Comparison of ENCODE assay signal across 8 cellular contexts in the genomic region with DNA sequence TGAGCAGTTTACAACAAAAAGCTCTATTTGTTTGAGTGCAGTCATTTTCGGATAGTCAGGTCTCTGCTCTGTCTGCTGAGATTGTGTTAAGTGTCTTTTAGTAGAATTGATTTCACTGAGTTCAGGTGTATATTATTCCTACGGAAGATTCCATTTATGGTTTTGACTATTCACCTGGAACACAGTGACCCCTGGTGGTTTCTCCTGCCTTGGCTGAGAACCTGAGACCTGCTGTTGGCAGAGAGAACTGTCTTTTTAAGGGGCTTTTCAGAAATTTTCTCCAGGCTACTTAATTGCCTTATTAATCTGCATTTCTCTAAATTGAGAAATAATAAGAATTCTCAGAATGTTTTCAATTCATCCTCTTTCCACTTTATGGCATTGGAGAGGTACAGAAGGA.
DNase-seq lines count a peak whose midpoint lies in the region; ATAC-seq, FAIRE-seq and TF ChIP-seq lines count a peak whose summit lies in the region.

No MANE protein-coding gene starts in this region.

- no peaks in the 10 kb centered on the region for H3K27me3 ChIP-seq in astrocyte (ENCODE audit: insufficient read depth, low read length)
- H3K27me3 ChIP-seq in sigmoid colon = no peaks in the 10 kb centered on the region

- no peak overlapping the region for H3K27ac Mint-ChIP-seq in astrocyte (ENCODE audit: unreplicated experiment)
- no peak overlapping the region for H3K27ac Mint-ChIP-seq in mesothelial cell of epicardium
- no peak overlapping the region for H3K27ac Mint-ChIP-seq in activated CD8-positive, alpha-beta memory T cell treated with anti-CD3 and anti-CD28 coated beads, Interleukin-2, amount 10 ng/mL, durations not matched to agents 7 days and 5 days

- no peaks in the 10 kb centered on the region for H3K36me3 ChIP-seq in astrocyte (ENCODE audit: insufficient read depth, low read length)
- no peaks in the 10 kb centered on the region for H3K36me3 ChIP-seq in sigmoid colon

- no peak overlapping the region for H3K4me3 Mint-ChIP-seq in astrocyte (ENCODE audit: unreplicated experiment)
- no peak overlapping the region for H3K4me3 Mint-ChIP-seq in mesothelial cell of epicardium
- no peak overlapping the region for H3K4me3 Mint-ChIP-seq in activated CD8-positive, alpha-beta memory T cell treated with anti-CD3 and anti-CD28 coated beads, Interleukin-2, amount 10 ng/mL, durations not matched to agents 7 days and 5 days

- no peak for TF ChIP-seq EP300 in sigmoid colon (IDR thresholded peaks at IDR 0.05)

- H3K4me3 ChIP-seq in LNCaP clone FGC (ENCODE audit: low read depth, low read length) = no peak overlapping the region
- H3K4me3 ChIP-seq in astrocyte (ENCODE audit: insufficient read depth, low read depth, low read length) = no peak overlapping the region
- no peak overlapping the region for H3K4me3 ChIP-seq in sigmoid colon

- H4K20me1 ChIP-seq in astrocyte (ENCODE audit: insufficient read depth, low read length) = no peaks in the 10 kb centered on the region

- intact Hi-C loops in sigmoid colon (cut with DNase I) = no loop called here

- no peaks in the 10 kb centered on the region for H3K36me3 Mint-ChIP-seq in astrocyte (ENCODE audit: low read depth, unreplicated experiment)
- no peaks in the 10 kb centered on the region for H3K36me3 Mint-ChIP-seq in mesothelial cell of epicardium
- no peaks in the 10 kb centered on the region for H3K36me3 Mint-ChIP-seq in activated CD8-positive, alpha-beta memory T cell treated with anti-CD3 and anti-CD28 coated beads, Interleukin-2, amount 10 ng/mL, durations not matched to agents 7 days and 5 days

- H3K27me3 Mint-ChIP-seq in astrocyte (ENCODE audit: low read depth, unreplicated experiment) (no peaks in the 10 kb centered on the region), mesothelial cell of epicardium (ENCODE audit: low read depth) (no peaks in the 10 kb centered on the region)
- H3K27me3 Mint-ChIP-seq in activated CD8-positive, alpha-beta memory T cell treated with anti-CD3 and anti-CD28 coated beads, Interleukin-2, amount 10 ng/mL, durations not matched to agents 7 days and 5 days = no peaks in the 10 kb centered on the region

- H2AFZ ChIP-seq in astrocyte (ENCODE audit: low read depth, low read length) = no peak overlapping the region

- H3K9me3 ChIP-seq in astrocyte (ENCODE audit: insufficient read depth, low read depth, low read length) (no peaks in the 10 kb centered on the region), sigmoid colon (no peaks in the 10 kb centered on the region)

- no peak for TF ChIP-seq POLR2A in sigmoid colon (IDR thresholded peaks at IDR 0.05)

- H3K9me3 Mint-ChIP-seq in astrocyte (ENCODE audit: unreplicated experiment) (no peaks in the 10 kb centered on the region), mesothelial cell of epicardium (no peaks in the 10 kb centered on the region)
- H3K9me3 Mint-ChIP-seq in activated CD8-positive, alpha-beta memory T cell treated with anti-CD3 and anti-CD28 coated beads, Interleukin-2, amount 10 ng/mL, durations not matched to agents 7 days and 5 days (ENCODE audit: low read depth) = no peaks in the 10 kb centered on the region

- DNase-seq in NCI-H524 (lab: John Stamatoyannopoulos, UW) = peak; percentile 10 to 49
- DNase-seq in NCI-H524 treated with DMSO at 0.1 percent for 48 hours (lab: John Stamatoyannopoulos, UW) = no peak
- DNase-seq in LNCaP clone FGC (ENCODE audit: low read depth) = peak; percentile 14
- no peak for DNase-seq in astrocyte (ENCODE audit: low read depth)
- peak in 1 of 2 experiments; percentile 49 for DNase-seq in mesothelial cell of epicardium (ENCODE audit: low spot score in 2 of 2, unreplicated experiment in 2 of 2)
- DNase-seq in omental fat pad (ENCODE audit: low spot score) = no peak
- DNase-seq in sigmoid colon = no peak
- no peak for DNase-seq in activated CD8-positive, alpha-beta memory T cell treated with anti-CD3 and anti-CD28 coated beads, Interleukin-2, amount 10 ng/mL, durations not matched to agents 7 days and 5 days

- H3K27ac ChIP-seq in astrocyte (ENCODE audit: low read depth, low read length) (no peak overlapping the region), sigmoid colon (no peak overlapping the region)

- H3K4me1 Mint-ChIP-seq in astrocyte (ENCODE audit: low read depth, unreplicated experiment) (no peaks in the 10 kb centered on the region), mesothelial cell of epicardium (peaks cover 16% of the 10 kb centered on the region)
- no peaks in the 10 kb centered on the region for H3K4me1 Mint-ChIP-seq in activated CD8-positive, alpha-beta memory T cell treated with anti-CD3 and anti-CD28 coated beads, Interleukin-2, amount 10 ng/mL, durations not matched to agents 7 days and 5 days

- CTCF ChIA-PET in activated CD8-positive, alpha-beta memory T cell treated with anti-CD3 and anti-CD28 coated beads, Interleukin-2, amount 10 ng/mL, durations not matched to agents 7 days and 5 days (lab: Charles Lee) = interaction anchor here (1.2 kb wide), 1 partner anchor 44 kb away, joined by 3 read pairs; no protein-coding TSS in a partner anchor

- H3K9ac ChIP-seq in astrocyte (ENCODE audit: low read length) = no peak overlapping the region

- WGBS in sigmoid colon, 2 donors = 17 to 42% methylated on average over 2 of the region's 2 CpGs

- H3K4me2 ChIP-seq in astrocyte (ENCODE audit: low read length) = no peak overlapping the region

- peak; percentile 73 for TF ChIP-seq CTCF in LNCaP clone FGC (IDR thresholded peaks at IDR 0.05; ENCODE audit: control insufficient read depth, extremely low read depth, insufficient read depth)
- peak; percentile 55 for TF ChIP-seq CTCF in astrocyte (IDR thresholded peaks at IDR 0.05; ENCODE audit: insufficient read depth, low read depth, low read length)
- peak; percentile 57 for TF ChIP-seq CTCF in mesothelial cell of epicardium (IDR thresholded peaks at IDR 0.05; ENCODE audit: unreplicated experiment)
- no peak for TF ChIP-seq CTCF in omental fat pad (IDR thresholded peaks at IDR 0.05)
- peak in 1 of 4 experiments; percentile 9 for TF ChIP-seq CTCF in sigmoid colon (IDR thresholded peaks at IDR 0.05)

- no peaks in the 10 kb centered on the region for H3K79me2 ChIP-seq in astrocyte (ENCODE audit: insufficient read depth, low read length)

- FAIRE-seq in astrocyte (lab: Jason Lieb, UNC) = no peak

- no peak for ATAC-seq in omental fat pad (ENCODE audit: low FRiP score)
- ATAC-seq in activated CD8-positive, alpha-beta memory T cell treated with anti-CD3 and anti-CD28 coated beads, Interleukin-2, amount 10 ng/mL, durations not matched to agents 7 days and 5 days = no peak

- H3K4me1 ChIP-seq in astrocyte (ENCODE audit: insufficient read depth, low read length) (no peaks in the 10 kb centered on the region), sigmoid colon (peaks cover 0 to 6% (median 2%) of the 10 kb centered on the region in 4 donors)

Comparison
In these comparisons a context has a peak if more than half of its experiments do, and no peak if none do; other contexts are left out.
1. DNase-seq: peak in NCI-H524 (2 of 2) and LNCaP clone FGC (single experiment); none in NCI-H524 treated with DMSO at 0.1 percent for 48 hours (single experiment), astrocyte (single experiment), omental fat pad (single experiment), sigmoid colon (single experiment) and activated CD8-positive, alpha-beta memory T cell treated with anti-CD3 and anti-CD28 coated beads, Interleukin-2, amount 10 ng/mL, durations not matched to agents 7 days and 5 days (single experiment).
2. CTCF ChIP-seq: peak in LNCaP clone FGC (single experiment), astrocyte (single experiment) and mesothelial cell of epicardium (single experiment); none in omental fat pad (0 of 3).